1 cellular context compared by ENCODE assay signal in the genomic region with DNA sequence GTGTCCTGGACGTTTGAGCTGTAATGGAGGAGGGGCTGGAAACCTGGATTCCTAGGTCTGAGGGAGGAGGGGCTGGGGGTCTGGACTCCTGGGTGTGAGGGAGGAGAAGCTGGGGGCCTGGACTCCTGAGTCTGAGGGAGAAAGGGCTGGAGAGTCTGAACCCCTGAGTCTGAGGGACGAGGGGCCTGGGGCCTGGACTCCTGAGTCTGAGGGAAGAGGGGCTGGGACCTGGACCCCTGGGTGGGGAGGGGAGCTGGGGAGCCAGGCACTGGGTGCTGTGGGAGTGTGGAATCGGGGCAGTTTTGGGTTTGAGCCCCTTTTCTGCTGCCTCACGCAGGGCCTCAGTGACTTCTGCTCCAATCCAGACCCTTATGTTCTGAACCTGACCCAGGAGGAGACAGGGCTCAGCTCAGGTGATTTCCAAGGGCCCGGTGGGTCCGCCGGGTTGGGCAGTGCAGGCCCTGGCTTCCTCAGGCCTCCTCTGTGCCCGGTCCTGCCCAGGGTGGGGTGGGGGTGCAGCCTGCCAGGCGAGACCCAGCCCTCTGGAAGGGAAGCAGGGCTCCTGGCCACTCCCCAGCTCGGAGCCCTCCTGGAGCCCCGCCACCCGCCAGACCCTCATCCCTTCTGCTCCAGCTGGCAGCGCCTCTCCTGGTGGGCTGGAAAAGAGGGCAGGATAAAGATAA.
TF ChIP-seq lines count a peak whose summit lies in the region.

No MANE protein-coding gene starts in this region.

TF ChIP-seq in WTC11, 78 proteins besides CTCF, POLR2A, EP300 and RAD21 (continued from another document):
- TF ChIP-seq, protein P1, sequence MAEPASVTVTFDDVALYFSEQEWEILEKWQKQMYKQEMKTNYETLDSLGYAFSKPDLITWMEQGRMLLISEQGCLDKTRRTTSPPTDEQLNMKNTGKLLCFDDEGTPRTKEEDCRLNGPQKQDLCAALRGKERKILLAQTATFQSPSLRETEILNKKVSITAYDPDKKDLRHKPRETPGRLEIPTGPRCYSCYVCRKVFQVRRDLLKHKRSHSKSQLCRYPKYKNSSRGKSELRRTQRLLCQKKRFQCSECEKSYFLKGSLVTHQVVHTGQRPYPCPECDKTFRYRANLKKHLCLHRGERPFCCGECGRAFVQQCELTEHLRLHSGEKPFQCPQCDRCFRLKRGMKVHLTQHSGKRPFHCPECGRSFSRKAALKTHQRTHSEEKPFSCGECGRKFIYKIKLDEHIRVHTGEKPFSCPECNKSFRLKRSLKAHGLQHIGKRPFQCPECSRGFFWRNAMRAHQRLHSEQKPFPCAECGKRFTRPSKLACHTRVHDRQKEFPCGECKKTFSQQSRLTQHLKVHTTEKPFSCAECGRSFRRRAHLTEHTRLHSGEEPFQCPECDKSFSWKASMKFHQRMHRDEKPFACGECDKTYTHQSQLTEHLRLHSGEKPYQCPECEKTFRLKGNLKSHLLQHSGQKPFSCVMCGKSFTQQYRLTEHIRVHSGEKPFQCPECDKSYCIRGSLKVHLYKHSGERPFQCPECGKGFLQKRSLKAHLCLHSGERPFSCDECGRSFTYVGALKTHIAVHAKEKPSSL (CRISPR knock-in tag; conservative IDR thresholded peaks at IDR 0.05): no peak
- TF ChIP-seq CREM (CRISPR knock-in tag; IDR thresholded peaks at IDR 0.05) (no peak), FOXP1 (CRISPR knock-in tag; IDR thresholded peaks at IDR 0.05; ENCODE audit: borderline replicate concordance) (no peak), ZNF671 (CRISPR knock-in tag; IDR thresholded peaks at IDR 0.05) (no peak)
- TF ChIP-seq, protein P2, sequence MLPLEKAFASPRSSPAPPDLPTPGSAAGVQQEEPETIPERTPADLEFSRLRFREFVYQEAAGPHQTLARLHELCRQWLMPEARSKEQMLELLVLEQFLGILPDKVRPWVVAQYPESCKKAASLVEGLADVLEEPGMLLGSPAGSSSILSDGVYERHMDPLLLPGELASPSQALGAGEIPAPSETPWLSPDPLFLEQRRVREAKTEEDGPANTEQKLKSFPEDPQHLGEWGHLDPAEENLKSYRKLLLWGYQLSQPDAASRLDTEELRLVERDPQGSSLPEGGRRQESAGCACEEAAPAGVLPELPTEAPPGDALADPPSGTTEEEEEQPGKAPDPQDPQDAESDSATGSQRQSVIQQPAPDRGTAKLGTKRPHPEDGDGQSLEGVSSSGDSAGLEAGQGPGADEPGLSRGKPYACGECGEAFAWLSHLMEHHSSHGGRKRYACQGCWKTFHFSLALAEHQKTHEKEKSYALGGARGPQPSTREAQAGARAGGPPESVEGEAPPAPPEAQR (CRISPR knock-in tag; IDR thresholded peaks at IDR 0.05): no peak
